8 cellular contexts compared by ENCODE assay signal in the genomic region with DNA sequence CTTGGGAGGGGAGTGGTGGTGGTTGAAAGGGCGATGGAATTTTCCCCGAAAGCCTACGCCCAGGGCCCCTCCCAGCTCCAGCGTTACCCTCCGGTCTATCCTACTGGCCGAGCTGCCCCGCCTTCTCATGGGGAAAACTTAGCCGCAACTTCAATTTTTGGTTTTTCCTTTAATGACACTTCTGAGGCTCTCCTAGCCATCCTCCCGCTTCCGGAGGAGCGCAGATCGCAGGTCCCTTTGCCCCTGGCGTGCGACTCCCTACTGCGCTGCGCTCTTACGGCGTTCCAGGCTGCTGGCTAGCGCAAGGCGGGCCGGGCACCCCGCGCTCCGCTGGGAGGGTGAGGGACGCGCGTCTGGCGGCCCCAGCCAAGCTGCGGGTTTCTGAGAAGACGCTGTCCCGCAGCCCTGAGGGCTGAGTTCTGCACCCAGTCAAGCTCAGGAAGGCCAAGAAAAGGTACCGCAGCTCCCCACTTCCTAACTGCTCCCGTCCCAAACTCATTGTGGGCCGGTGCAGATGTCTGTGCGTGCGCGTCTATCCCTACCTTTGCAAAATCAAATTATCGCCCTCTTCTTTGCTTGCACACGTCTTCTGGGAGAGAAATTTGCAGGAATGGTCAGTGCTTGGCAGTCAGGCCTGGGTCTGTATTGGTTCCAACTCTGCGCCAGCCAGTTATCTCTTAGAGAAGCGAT. TPM values are rescaled to one million over a fixed set of nuclear protein-coding genes. Genes with fewer than 3 reads are reported as not detected.
A peak's percentile ranks its signal among the peaks of the same experiment; 100 is the strongest.
DNase-seq lines count a peak whose midpoint lies in the region; ATAC-seq and TF ChIP-seq lines count a peak whose summit lies in the region.

No MANE protein-coding gene starts in this region.

- peak overlapping the region; percentile 34 to 92 (median 76) for H3K27ac ChIP-seq in heart left ventricle

- intact Hi-C loops in heart left ventricle (cut with DNase I) = no loop called here
- intact Hi-C loops in posterior cingulate gyrus (cut with DNase I) = no loop called here

- peak in 1 of 2 donors; percentile 16 for TF ChIP-seq POLR2A in heart left ventricle (IDR thresholded peaks at IDR 0.05)

- 1 to 5% (median 4%) methylated on average over 20 to 41 of the region's 41 CpGs for WGBS in heart left ventricle, 4 donors

- H3K4me3 ChIP-seq in LNCaP clone FGC (ENCODE audit: low read depth, low read length) (peak overlapping the region; percentile 66), heart left ventricle (peak overlapping the region; percentile 64 to 84 (median 78))

- no peaks in the 10 kb centered on the region for H3K36me3 ChIP-seq in heart left ventricle

- POLR2A ChIA-PET in HEK293T (lab: Yijun Ruan, JAX) = no interaction called here

- peak; percentile 2 to 9 for DNase-seq in stimulated activated CD4-positive, alpha-beta T cell treated with anti-CD3 and anti-CD28 coated beads, Interleukin-12 subunit alpha, Interleukin-12 subunit beta, amount 100 ng/mL, for 24 hours (ENCODE audit: low read depth in 2 of 2)
- no peak for DNase-seq in stimulated activated CD4-positive, alpha-beta T cell treated with anti-CD3 and anti-CD28 coated beads, Interleukin-12 subunit alpha, Interleukin-12 subunit beta, amount 100 ng/mL, for 4 hours
- peak; percentile 61 for DNase-seq in HEK293T (ENCODE audit: extremely low spot score)
- DNase-seq in LNCaP clone FGC (ENCODE audit: low read depth) = no peak
- peak; percentile 4 for DNase-seq in activated gamma-delta T cell treated with anti-CD3 and anti-CD28 coated beads, Interleukin-2, amount 50 U/mL, for 16 hours (ENCODE audit: low read depth)
- peak; percentile 23 to 80 (median 48) for DNase-seq in heart left ventricle
- DNase-seq in posterior cingulate gyrus = peak in 7 of 10 donors; percentile 14 to 87 (median 30)
- no peak for DNase-seq in cerebellar nuclear complex (lab: John Stamatoyannopoulos, UW)

- peak; percentile 76 to 91 (median 88) for ATAC-seq in heart left ventricle

- CTCF ChIA-PET in HEK293T (lab: Yijun Ruan, JAX) = no interaction called here

- TF ChIP-seq CTCF in LNCaP clone FGC (IDR thresholded peaks at IDR 0.05; ENCODE audit: control insufficient read depth, extremely low read depth, insufficient read depth) (no peak), heart left ventricle (IDR thresholded peaks at IDR 0.05) (no peak)

- H3K4me1 ChIP-seq in heart left ventricle = peaks cover 0 to 45% (median 6%) of the 10 kb centered on the region in 12 donors

- no peaks in the 10 kb centered on the region for H3K9me3 ChIP-seq in heart left ventricle

- no peaks in the 10 kb centered on the region for H3K27me3 ChIP-seq in heart left ventricle

TF ChIP-seq in HEK293T, 16 proteins besides CTCF, POLR2A, EP300 and RAD21:
- no peak for TF ChIP-seq TARDBP (IDR thresholded peaks at IDR 0.05)
- no peak for TF ChIP-seq LEF1 (IDR thresholded peaks at IDR 0.05; ENCODE audit: borderline replicate concordance)

RNA-seq across cellular contexts. Expression of gene IL15, which starts 0.5 kb away (rescaled TPM):
- 10 to 100 TPM in 1 of 9 donors, 1 to 10 TPM in 8; 1.1 to 15.1 (median 2.5) TPM for total RNA-seq in heart left ventricle
- polyA plus RNA-seq in heart left ventricle = 1 to 10 TPM; 1.5 to 4.1 TPM

Comparison
In these comparisons a context has a peak if more than half of its experiments do, and no peak if none do; other contexts are left out.
1. DNase-seq: peak in stimulated activated CD4-positive, alpha-beta T cell treated with anti-CD3 and anti-CD28 coated beads, Interleukin-12 subunit alpha, Interleukin-12 subunit beta, amount 100 ng/mL, for 24 hours (2 of 2), HEK293T (single experiment), activated gamma-delta T cell treated with anti-CD3 and anti-CD28 coated beads, Interleukin-2, amount 50 U/mL, for 16 hours (single experiment), heart left ventricle (5 of 5) and posterior cingulate gyrus (7 of 10); none in stimulated activated CD4-positive, alpha-beta T cell treated with anti-CD3 and anti-CD28 coated beads, Interleukin-12 subunit alpha, Interleukin-12 subunit beta, amount 100 ng/mL, for 4 hours (single experiment), LNCaP clone FGC (single experiment) and cerebellar nuclear complex (0 of 2).